Comparison of ENCODE assay signal across 21 cellular contexts in the genomic region with DNA sequence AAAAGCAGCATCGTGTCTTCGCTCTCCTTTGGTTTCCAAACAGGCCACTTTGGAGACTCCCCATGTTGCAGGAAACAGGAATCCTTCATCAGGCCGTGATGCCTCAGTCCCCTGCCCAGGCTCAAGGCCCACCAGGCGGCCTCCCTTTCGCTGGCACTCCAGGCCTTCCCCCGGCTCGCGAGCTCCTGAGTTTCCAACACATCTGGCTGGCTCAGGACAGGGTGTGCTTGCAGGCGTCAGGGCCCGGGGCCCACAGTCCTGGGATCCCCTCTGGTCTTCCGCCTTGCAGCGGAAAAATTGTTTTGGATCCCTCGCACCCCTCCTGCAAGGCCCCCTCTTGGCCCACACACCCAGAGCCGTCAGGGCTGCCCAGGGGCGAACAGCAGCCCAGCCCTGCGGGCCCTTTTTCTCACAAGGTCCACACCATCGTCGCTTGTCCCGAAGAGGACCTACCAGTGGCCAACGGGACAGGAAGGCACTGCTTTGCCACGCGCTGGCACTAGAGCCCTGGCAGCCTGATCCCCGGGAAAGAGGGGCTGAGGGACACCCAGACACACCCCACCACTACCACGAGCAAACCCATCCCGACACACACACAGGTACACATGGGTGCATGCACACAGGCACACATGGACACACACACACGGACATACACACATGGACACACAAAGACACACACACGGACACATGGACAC.
DNase-seq lines count a peak whose midpoint lies in the region; ATAC-seq and TF ChIP-seq lines count a peak whose summit lies in the region.
"Had no signal": no experiment of that assay in that cellular context is flagged by ENCODE, and none has a peak within 500 bp of the region (broad histone marks: within the 10 kb centered on the region; RNA-seq: fewer than 3 reads in every experiment).

No MANE protein-coding gene starts in this region.

- no peaks in the 10 kb centered on the region for H3K36me3 ChIP-seq in right lobe of liver
- H3K36me3 ChIP-seq in suprapubic skin: no peaks in the 10 kb centered on the region
- no peaks in the 10 kb centered on the region for H3K36me3 ChIP-seq in testis (ENCODE audit: low read depth, missing control alignments)

- no peaks in the 10 kb centered on the region for H3K27me3 ChIP-seq in right lobe of liver
- peaks cover 40% of the 10 kb centered on the region for H3K27me3 ChIP-seq in suprapubic skin
- H3K27me3 ChIP-seq in testis: no peaks in the 10 kb centered on the region

- H3K9me3 Mint-ChIP-seq in T-helper 1 cell treated with Interleukin-12 subunit alpha and Interleukin-12 subunit beta and Interleukin-4 antibody, amounts not matched to agents 30 μg/mL and 1 μg/mL, for 36 hours: peaks cover 53% of the 10 kb centered on the region
- peaks cover 23% of the 10 kb centered on the region for H3K9me3 Mint-ChIP-seq in activated T-helper 1 cell treated with anti-CD3 and anti-CD28 coated beads, Interleukin-12 subunit alpha, Interleukin-12 subunit beta, Interleukin-2, Interleukin-4 antibody, amounts not matched to agents 30 ng/mL and 10 ng/mL and 1 ng/mL, durations not matched to agents 14 hours and 24 hours and 36 hours
- H3K9me3 Mint-ChIP-seq in activated CD8-positive, alpha-beta T cell treated with anti-CD3 and anti-CD28 coated beads for 36 hours: peaks cover 26% of the 10 kb centered on the region

- CTCF ChIA-PET in activated CD8-positive, alpha-beta T cell treated with anti-CD3 and anti-CD28 coated beads for 36 hours (lab: Charles Lee): no interaction called here

- TF ChIP-seq POLR2A in right lobe of liver (IDR thresholded peaks at IDR 0.05) (no peak), suprapubic skin (IDR thresholded peaks at IDR 0.05) (no peak), testis (IDR thresholded peaks at IDR 0.05) (no peak)

- POLR2A ChIA-PET in activated CD8-positive, alpha-beta T cell treated with anti-CD3 and anti-CD28 coated beads for 36 hours (lab: Charles Lee): no interaction called here

- H3K4me1 ChIP-seq in right lobe of liver (no peaks in the 10 kb centered on the region), suprapubic skin (no peaks in the 10 kb centered on the region), testis (no peaks in the 10 kb centered on the region)

- no peak overlapping the region for H3K27ac ChIP-seq in right lobe of liver
- H3K27ac ChIP-seq in suprapubic skin: no peak overlapping the region
- H3K27ac ChIP-seq in testis: no peak overlapping the region

- no peak for DNase-seq in T-helper 1 cell
- no peak for DNase-seq in activated T-helper 1 cell treated with anti-CD3 and anti-CD28 coated beads, Interleukin-12 subunit alpha, Interleukin-12 subunit beta, Interleukin-2, Interleukin-4 antibody, amounts not matched to agents 30 ng/mL and 10 ng/mL and 1 ng/mL, durations not matched to agents 14 hours and 24 hours and 36 hours (ENCODE audit: low spot score)
- DNase-seq in right lobe of liver: no peak
- peak; percentile 70 to 87 for DNase-seq in suprapubic skin (ENCODE audit: low spot score in 2 of 2)
- no peak for DNase-seq in testis
- DNase-seq in activated CD8-positive, alpha-beta T cell treated with anti-CD3 and anti-CD28 coated beads for 36 hours: no peak
- DNase-seq in HK-2 (ENCODE audit: unreplicated experiment): no peak
- DNase-seq: amniotic stem cell; DND-41; endodermal cell; HCEC 1CT; natural killer cell; NCI-H1417 treated with DMSO at 0.1 percent for 48 hours; NCI-H226; stimulated activated CD4-positive, alpha-beta T cell treated with anti-CD3 and anti-CD28 coated beads, Interleukin-12 subunit alpha, Interleukin-12 subunit beta, amount 100 ng/mL, for 4 hours; stimulated activated naive B cell treated with anti-CD40 and anti-IgM and Interleukin-4, amounts not matched to agents 10 μg/mL and 1 μg/mL and 100 μg/mL, for 72 hours; T-helper 2 cell had no signal

- peaks cover 5% of the 10 kb centered on the region for H3K36me3 Mint-ChIP-seq in T-helper 1 cell treated with Interleukin-12 subunit alpha and Interleukin-12 subunit beta and Interleukin-4 antibody, amounts not matched to agents 30 μg/mL and 1 μg/mL, for 36 hours (ENCODE audit: low read depth)
- peaks cover 3% of the 10 kb centered on the region for H3K36me3 Mint-ChIP-seq in activated T-helper 1 cell treated with anti-CD3 and anti-CD28 coated beads, Interleukin-12 subunit alpha, Interleukin-12 subunit beta, Interleukin-2, Interleukin-4 antibody, amounts not matched to agents 30 ng/mL and 10 ng/mL and 1 ng/mL, durations not matched to agents 14 hours and 24 hours and 36 hours (ENCODE audit: low read depth)
- H3K36me3 Mint-ChIP-seq in activated CD8-positive, alpha-beta T cell treated with anti-CD3 and anti-CD28 coated beads for 36 hours (ENCODE audit: low read depth): peaks cover 5% of the 10 kb centered on the region
- H3K36me3 Mint-ChIP-seq: CD14-positive monocyte, type B pancreatic cell had no signal

- H3K9me3 ChIP-seq in right lobe of liver: no peaks in the 10 kb centered on the region
- peaks cover 9% of the 10 kb centered on the region for H3K9me3 ChIP-seq in suprapubic skin
- H3K9me3 ChIP-seq in testis: no peaks in the 10 kb centered on the region

- 60% methylated on average over 27 of the region's 27 CpGs for WGBS in right lobe of liver (ENCODE audit: insufficient coverage, low coverage, low lambda C conversion rate, missing lambda C conversion rate)
- 81% methylated on average over 27 of the region's 27 CpGs for WGBS in suprapubic skin
- WGBS in testis, 2 donors: 49 to 51% methylated on average over 27 of the region's 27 CpGs

- no peak for TF ChIP-seq CTCF in right lobe of liver (IDR thresholded peaks at IDR 0.05)
- no peak for TF ChIP-seq CTCF in suprapubic skin (IDR thresholded peaks at IDR 0.05)
- no peak for TF ChIP-seq CTCF in testis (IDR thresholded peaks at IDR 0.05)
- no peak for TF ChIP-seq CTCF in activated CD8-positive, alpha-beta T cell treated with anti-CD3 and anti-CD28 coated beads for 36 hours (IDR thresholded peaks at IDR 0.05)

- TF ChIP-seq EP300 in suprapubic skin (IDR thresholded peaks at IDR 0.05): no peak

- peak overlapping the region; percentile 18 for H3K4me3 Mint-ChIP-seq in T-helper 1 cell treated with Interleukin-12 subunit alpha and Interleukin-12 subunit beta and Interleukin-4 antibody, amounts not matched to agents 30 μg/mL and 1 μg/mL, for 36 hours
- peak overlapping the region; percentile 8 for H3K4me3 Mint-ChIP-seq in activated T-helper 1 cell treated with anti-CD3 and anti-CD28 coated beads, Interleukin-12 subunit alpha, Interleukin-12 subunit beta, Interleukin-2, Interleukin-4 antibody, amounts not matched to agents 30 ng/mL and 10 ng/mL and 1 ng/mL, durations not matched to agents 14 hours and 24 hours and 36 hours
- no peak overlapping the region for H3K4me3 Mint-ChIP-seq in activated CD8-positive, alpha-beta T cell treated with anti-CD3 and anti-CD28 coated beads for 36 hours
- H3K4me3 Mint-ChIP-seq: CD14-positive monocyte; endodermal cell; natural killer cell; stimulated activated naive B cell treated with anti-CD40 and anti-IgM and Interleukin-4, amounts not matched to agents 10 μg/mL and 1 μg/mL and 100 μg/mL, for 72 hours; type B pancreatic cell had no signal

- intact Hi-C loops in activated T-helper 1 cell treated with anti-CD3 and anti-CD28 coated beads, Interleukin-12 subunit alpha, Interleukin-12 subunit beta, Interleukin-2, Interleukin-4 antibody, amounts not matched to agents 30 ng/mL and 10 ng/mL and 1 ng/mL, durations not matched to agents 14 hours and 24 hours and 36 hours (cut with micrococcal nuclease): loop anchor here (1.0 to 5.0 kb wide), 2 partner anchors 836 to 1023 kb away; no protein-coding TSS in a partner anchor
- intact Hi-C loops in right lobe of liver (cut with DNase I): no loop called here
- intact Hi-C loops in testis (cut with DNase I; ENCODE audit: low total_unique reads): no loop called here
- intact Hi-C loops in activated CD8-positive, alpha-beta T cell treated with anti-CD3 and anti-CD28 coated beads for 36 hours (cut with micrococcal nuclease): no loop called here

- H3K27me3 Mint-ChIP-seq in T-helper 1 cell treated with Interleukin-12 subunit alpha and Interleukin-12 subunit beta and Interleukin-4 antibody, amounts not matched to agents 30 μg/mL and 1 μg/mL, for 36 hours (ENCODE audit: low read depth): peaks cover 32% of the 10 kb centered on the region
- peaks cover 2% of the 10 kb centered on the region for H3K27me3 Mint-ChIP-seq in activated T-helper 1 cell treated with anti-CD3 and anti-CD28 coated beads, Interleukin-12 subunit alpha, Interleukin-12 subunit beta, Interleukin-2, Interleukin-4 antibody, amounts not matched to agents 30 ng/mL and 10 ng/mL and 1 ng/mL, durations not matched to agents 14 hours and 24 hours and 36 hours (ENCODE audit: insufficient read depth)
- H3K27me3 Mint-ChIP-seq in activated CD8-positive, alpha-beta T cell treated with anti-CD3 and anti-CD28 coated beads for 36 hours: no peaks in the 10 kb centered on the region
- H3K27me3 Mint-ChIP-seq: progenitor cell of endocrine pancreas, type B pancreatic cell had no signal

- H3K27ac Mint-ChIP-seq in T-helper 1 cell treated with Interleukin-12 subunit alpha and Interleukin-12 subunit beta and Interleukin-4 antibody, amounts not matched to agents 30 μg/mL and 1 μg/mL, for 36 hours: no peak overlapping the region
- peak overlapping the region; percentile 0 for H3K27ac Mint-ChIP-seq in activated T-helper 1 cell treated with anti-CD3 and anti-CD28 coated beads, Interleukin-12 subunit alpha, Interleukin-12 subunit beta, Interleukin-2, Interleukin-4 antibody, amounts not matched to agents 30 ng/mL and 10 ng/mL and 1 ng/mL, durations not matched to agents 14 hours and 24 hours and 36 hours
- no peak overlapping the region for H3K27ac Mint-ChIP-seq in activated CD8-positive, alpha-beta T cell treated with anti-CD3 and anti-CD28 coated beads for 36 hours
- H3K27ac Mint-ChIP-seq: CD14-positive monocyte; endodermal cell; natural killer cell; progenitor cell of endocrine pancreas; stimulated activated naive B cell treated with anti-CD40 and anti-IgM and Interleukin-4, amounts not matched to agents 10 μg/mL and 1 μg/mL and 100 μg/mL, for 72 hours; type B pancreatic cell had no signal

- peaks cover 6% of the 10 kb centered on the region for H3K4me1 Mint-ChIP-seq in T-helper 1 cell treated with Interleukin-12 subunit alpha and Interleukin-12 subunit beta and Interleukin-4 antibody, amounts not matched to agents 30 μg/mL and 1 μg/mL, for 36 hours (ENCODE audit: low read depth)
- peaks cover 8% of the 10 kb centered on the region for H3K4me1 Mint-ChIP-seq in activated T-helper 1 cell treated with anti-CD3 and anti-CD28 coated beads, Interleukin-12 subunit alpha, Interleukin-12 subunit beta, Interleukin-2, Interleukin-4 antibody, amounts not matched to agents 30 ng/mL and 10 ng/mL and 1 ng/mL, durations not matched to agents 14 hours and 24 hours and 36 hours (ENCODE audit: low read depth)
- no peaks in the 10 kb centered on the region for H3K4me1 Mint-ChIP-seq in activated CD8-positive, alpha-beta T cell treated with anti-CD3 and anti-CD28 coated beads for 36 hours (ENCODE audit: low read depth)
- H3K4me1 Mint-ChIP-seq: CD14-positive monocyte; endodermal cell; stimulated activated naive B cell treated with anti-CD40 and anti-IgM and Interleukin-4, amounts not matched to agents 10 μg/mL and 1 μg/mL and 100 μg/mL, for 72 hours had no signal

- H3K4me3 ChIP-seq in right lobe of liver: no peak overlapping the region
- no peak overlapping the region for H3K4me3 ChIP-seq in suprapubic skin
- H3K4me3 ChIP-seq in testis: no peak overlapping the region

- ATAC-seq in right lobe of liver: peak in 3 of 4 donors; percentile 17 to 74 (median 44)
- no peak for ATAC-seq in activated CD8-positive, alpha-beta T cell treated with anti-CD3 and anti-CD28 coated beads for 36 hours

Comparison
In these comparisons a context has a peak if more than half of its experiments do, and no peak if none do; other contexts are left out.
1. DNase-seq: peak in suprapubic skin (2 of 2); none in T-helper 1 cell (0 of 5), activated T-helper 1 cell treated with anti-CD3 and anti-CD28 coated beads, Interleukin-12 subunit alpha, Interleukin-12 subunit beta, Interleukin-2, Interleukin-4 antibody, amounts not matched to agents 30 ng/mL and 10 ng/mL and 1 ng/mL, durations not matched to agents 14 hours and 24 hours and 36 hours (single experiment), right lobe of liver (0 of 3), testis (single experiment), activated CD8-positive, alpha-beta T cell treated with anti-CD3 and anti-CD28 coated beads for 36 hours (single experiment) and HK-2 (single experiment).